In genomic region chr1:6409733-6410132, GRCh38 we compare ENCODE assay signal across 7 cellular contexts.
"Had no signal": no experiment of that assay in that cellular context is flagged by ENCODE, and none has a peak within 500 bp of the region (broad histone marks: within the 10 kb centered on the region; RNA-seq: fewer than 3 reads in every experiment).

No MANE protein-coding gene starts in this region.

- H3K4me3 ChIP-seq: GM12878 had no signal

- FAIRE-seq: G401.6, GM12878, GM12891, GM12892, GM18507, GM19239 had no signal

- DNase-seq: GDM1 had no signal
